Comparison of ENCODE assay signal across 1 cellular context in genomic region chr17:32921013-32921412, GRCh38.
A peak's percentile ranks its signal among the peaks of the same experiment; 100 is the strongest.
TF ChIP-seq lines count a peak whose summit lies in the region.

No MANE protein-coding gene starts in this region.

TF ChIP-seq in HepG2, 621 proteins besides CTCF, POLR2A, EP300 and RAD21 (continued from another document):
- peak; percentile 33; the same call in 1 of the 2 replicates for TF ChIP-seq PAXIP1 (CRISPR knock-in tag; conservative IDR thresholded peaks at IDR 0.05)
- TF ChIP-seq ZNF720 (CRISPR knock-in tag; IDR thresholded peaks at IDR 0.05), result no peak
- no peak for TF ChIP-seq BRF2 (CRISPR knock-in tag; IDR thresholded peaks at IDR 0.05)
- no peak for TF ChIP-seq MIER3 (CRISPR knock-in tag; IDR thresholded peaks at IDR 0.05; ENCODE audit: borderline replicate concordance)
- TF ChIP-seq MEIS2 (CRISPR knock-in tag; IDR thresholded peaks at IDR 0.05), result no peak
- peak; percentile 40; the same call in 1 of the 2 replicates for TF ChIP-seq SALL1 (CRISPR knock-in tag; IDR thresholded peaks at IDR 0.05)
- TF ChIP-seq HDAC6 (IDR thresholded peaks at IDR 0.05; ENCODE audit: low read depth, low read length), result no peak
- TF ChIP-seq FOXA3 (CRISPR knock-in tag; IDR thresholded peaks at IDR 0.05), result peak; percentile 39; the same call in 1 of the 2 replicates
- TF ChIP-seq SCMH1 (CRISPR knock-in tag; IDR thresholded peaks at IDR 0.05; ENCODE audit: borderline replicate concordance), result no peak
- TF ChIP-seq JUND (CRISPR knock-in tag; IDR thresholded peaks at IDR 0.05), result no peak
- TF ChIP-seq CEBPZ (IDR thresholded peaks at IDR 0.05; ENCODE audit: low read length), result no peak
- TF ChIP-seq KLF11 (CRISPR knock-in tag; IDR thresholded peaks at IDR 0.05), result no peak
- TF ChIP-seq SIX4 (CRISPR knock-in tag; IDR thresholded peaks at IDR 0.05), result 0 out of 2 replicates have a peak, but pooled peaks have one; percentile 49
- TF ChIP-seq HHEX (CRISPR knock-in tag; IDR thresholded peaks at IDR 0.05), result no peak
- no peak for TF ChIP-seq KLF16 (CRISPR knock-in tag; IDR thresholded peaks at IDR 0.05)
- no peak for TF ChIP-seq NR2F6 (IDR thresholded peaks at IDR 0.05)
- peak; percentile 24; the same call in 1 of the 2 replicates for TF ChIP-seq NR2F6 (CRISPR knock-in tag; IDR thresholded peaks at IDR 0.05)
- TF ChIP-seq BRCA1 (CRISPR knock-in tag; IDR thresholded peaks at IDR 0.05), result no peak
- TF ChIP-seq ELF4 (CRISPR knock-in tag; IDR thresholded peaks at IDR 0.05; ENCODE audit: borderline replicate concordance), result no peak
- TF ChIP-seq HBP1 (CRISPR knock-in tag; IDR thresholded peaks at IDR 0.05; ENCODE audit: low read depth), result no peak
- TF ChIP-seq ZBTB39 (CRISPR knock-in tag; IDR thresholded peaks at IDR 0.05), result no peak
- no peak for TF ChIP-seq ZNF138 (CRISPR knock-in tag; IDR thresholded peaks at IDR 0.05; ENCODE audit: low read depth)
- TF ChIP-seq FOXP4 (CRISPR knock-in tag; IDR thresholded peaks at IDR 0.05), result no peak
- TF ChIP-seq MAF1 (CRISPR knock-in tag; IDR thresholded peaks at IDR 0.05; ENCODE audit: borderline replicate concordance), result no peak
- no peak for TF ChIP-seq MAZ (IDR thresholded peaks at IDR 0.05; ENCODE audit: borderline replicate concordance, low read depth, low read length)
- TF ChIP-seq MAZ (CRISPR knock-in tag; IDR thresholded peaks at IDR 0.05; ENCODE audit: low read depth), result no peak
- peak; percentile 46; the same call in 1 of the 2 replicates for TF ChIP-seq PITX1 (CRISPR knock-in tag; IDR thresholded peaks at IDR 0.05)
- no peak for TF ChIP-seq ATF4 (CRISPR knock-in tag; IDR thresholded peaks at IDR 0.05)
- no peak for TF ChIP-seq ZNF549 (CRISPR knock-in tag; IDR thresholded peaks at IDR 0.05)
- no peak for TF ChIP-seq KLF13 (CRISPR knock-in tag; IDR thresholded peaks at IDR 0.05)
- no peak for TF ChIP-seq KDM2A (CRISPR knock-in tag; IDR thresholded peaks at IDR 0.05; ENCODE audit: borderline replicate concordance, low read depth)
- no peak for TF ChIP-seq ZNF337 (CRISPR knock-in tag; IDR thresholded peaks at IDR 0.05; ENCODE audit: borderline replicate concordance, low read depth)
- TF ChIP-seq TGIF2 (CRISPR knock-in tag; IDR thresholded peaks at IDR 0.05), result no peak
- TF ChIP-seq HOMEZ (CRISPR knock-in tag; IDR thresholded peaks at IDR 0.05; ENCODE audit: low read depth), result no peak
- TF ChIP-seq ZNF512B (CRISPR knock-in tag; IDR thresholded peaks at IDR 0.05; ENCODE audit: borderline replicate concordance), result no peak
- no peak for TF ChIP-seq ZBTB14 (CRISPR knock-in tag; IDR thresholded peaks at IDR 0.05)
- no peak for TF ChIP-seq FOXJ3 (CRISPR knock-in tag; IDR thresholded peaks at IDR 0.05; ENCODE audit: borderline replicate concordance)
- no peak for TF ChIP-seq SOX6 (IDR thresholded peaks at IDR 0.05)
- TF ChIP-seq SOX6 (CRISPR knock-in tag; IDR thresholded peaks at IDR 0.05), result no peak
- no peak for TF ChIP-seq ZNF350 (CRISPR knock-in tag; IDR thresholded peaks at IDR 0.05; ENCODE audit: borderline replicate concordance, low read depth)
- no peak for TF ChIP-seq CAMTA2 (CRISPR knock-in tag; IDR thresholded peaks at IDR 0.05; ENCODE audit: borderline replicate concordance)
- TF ChIP-seq RELA (CRISPR knock-in tag; IDR thresholded peaks at IDR 0.05), result no peak
